Comparison of ENCODE assay signal across 26 cellular contexts in genomic region chr2:211451642-211452041, GRCh38.
"Had no signal": no experiment of that assay in that cellular context is flagged by ENCODE, and none has a peak within 500 bp of the region (broad histone marks: within the 10 kb centered on the region; RNA-seq: fewer than 3 reads in every experiment).

No MANE protein-coding gene starts in this region.

- H3K27me3 ChIP-seq: stomach, suprapubic skin, testis, thyroid gland, tibial artery, tibial nerve, transverse colon, upper lobe of left lung, upper lobe of right lung, uterus, vagina had no signal

- H3K4me3 ChIP-seq: stomach, suprapubic skin, testis, thoracic aorta, thyroid gland, tibial artery, tibial nerve, transverse colon, upper lobe of left lung, upper lobe of right lung, uterus, vagina had no signal

- ATAC-seq: stimulated activated effector memory CD8-positive, alpha-beta T cell treated with anti-CD3 and anti-CD28 coated beads, Interleukin-12 subunit alpha, Interleukin-12 subunit beta, amount 100 ng/mL, for 72 hours; stimulated activated memory B cell treated with anti-CD40 and anti-IgM and Interleukin-4, amounts not matched to agents 10 μg/mL and 1 μg/mL and 100 μg/mL, for 72 hours; stimulated activated naive B cell treated with anti-CD40 and anti-IgM and Interleukin-4, amounts not matched to agents 10 μg/mL and 1 μg/mL and 100 μg/mL, for 72 hours; stimulated activated naive CD8-positive, alpha-beta T cell treated with anti-CD3 and anti-CD28 coated beads, Interleukin-15, amount 100 ng/mL, for 72 hours; stimulated activated naive CD8-positive, alpha-beta T cell treated with anti-CD3 and anti-CD28 coated beads, Interleukin-15, Interleukin-2, amounts not matched to agents 100 U/mL and 50 U/mL, for 24 hours; upper lobe of right lung had no signal

- H3K36me3 ChIP-seq: stomach, suprapubic skin, thoracic aorta, thyroid gland, tibial artery, tibial nerve, transverse colon, upper lobe of left lung, upper lobe of right lung, uterus, vagina had no signal

- DNase-seq: stimulated activated CD4-positive, alpha-beta T cell treated with anti-CD3 and anti-CD28 coated beads, Interleukin-2, amount 100 ng/mL, for 48 hours; stimulated activated CD4-positive, alpha-beta T cell treated with anti-CD3 and anti-CD28 coated beads, Interleukin-4, amount 100 ng/mL, for 1 hour; stimulated activated CD4-positive, alpha-beta T cell treated with anti-CD3 and anti-CD28 coated beads, Interleukin-4, amount 100 ng/mL, for 24 hours; stimulated activated CD4-positive, alpha-beta T cell treated with anti-CD3 and anti-CD28 coated beads, Interleukin-4, amount 100 ng/mL, for 4 hours; stimulated activated CD8-positive, alpha-beta memory T cell treated with anti-CD3 and anti-CD28 coated beads, Interleukin-4, amount 100 ng/mL, for 48 hours; stimulated activated naive B cell treated with anti-CD40 and anti-IgM and Interleukin-4, amounts not matched to agents 10 μg/mL and 1 μg/mL and 100 μg/mL, for 72 hours; stimulated activated naive CD4-positive, alpha-beta T cell; stimulated activated naive CD4-positive, alpha-beta T cell treated with Interleukin-2 at 50 U/mL for 16 hours; stimulated activated naive CD8-positive, alpha-beta T cell treated with anti-CD3 and anti-CD28 coated beads, Interleukin-15, amount 100 ng/mL, for 72 hours; stimulated activated naive CD8-positive, alpha-beta T cell treated with anti-CD3 and anti-CD28 coated beads, Interleukin-15, Interleukin-2, amounts not matched to agents 100 U/mL and 50 U/mL, for 24 hours; stomach; substantia nigra; testis; thyroid gland; tibial artery; transverse colon; trophoblast cell; upper lobe of left lung; upper lobe of right lung; uterus had no signal

- H3K4me1 ChIP-seq: suprapubic skin, testis, tibial artery, transverse colon, upper lobe of right lung, uterus, vagina had no signal

- H3K9me3 ChIP-seq: stomach, suprapubic skin, testis, thoracic aorta, thyroid gland, tibial artery, tibial nerve, transverse colon, upper lobe of left lung, upper lobe of right lung, uterus, vagina had no signal

- H3K27ac ChIP-seq: stomach, suprapubic skin, testis, thoracic aorta, thyroid gland, tibial artery, tibial nerve, transverse colon, upper lobe of left lung, upper lobe of right lung, uterus, vagina had no signal
